41 cellular contexts compared by ENCODE assay signal in genomic region chrX:50962156-50962555, GRCh38. TPM values are rescaled to one million over a fixed set of nuclear protein-coding genes. Genes with fewer than 3 reads are reported as not detected.
"Had no signal": no experiment of that assay in that cellular context is flagged by ENCODE, and none has a peak within 500 bp of the region (broad histone marks: within the 10 kb centered on the region; RNA-seq: fewer than 3 reads in every experiment).

No MANE protein-coding gene starts in this region.

- H3K36me3 ChIP-seq: adrenal gland, brain microvascular endothelial cell, breast epithelium had no signal

- DNase-seq: activated CD4-positive, alpha-beta memory T cell treated with anti-CD3 and anti-CD28 coated beads for 36 hours; activated CD4-positive, alpha-beta T cell treated with anti-CD3 and anti-CD28 coated beads for 1 hour; activated CD4-positive, alpha-beta T cell treated with anti-CD3 and anti-CD28 coated beads for 36 hours; activated CD4-positive, alpha-beta T cell treated with anti-CD3 and anti-CD28 coated beads, Interleukin-2, amount 10 ng/mL, durations not matched to agents 24 days and 14 days; activated CD4-positive, alpha-beta T cell treated with anti-CD3 and anti-CD28 coated beads, Interleukin-2, amount 50 U/mL, for 1 hour; activated CD4-positive, alpha-beta T cell treated with anti-CD3 and anti-CD28 coated beads, Interleukin-2, amount 50 U/mL, for 4 hours; activated CD4-positive, CD25-positive, alpha-beta regulatory T cell; activated CD8-positive, alpha-beta memory T cell treated with anti-CD3 and anti-CD28 coated beads, Interleukin-2, amount 50 U/mL, for 4 hours; activated CD8-positive, alpha-beta T cell treated with anti-CD3 and anti-CD28 coated beads for 36 hours; activated effector memory CD4-positive, alpha-beta T cell treated with anti-CD3 and anti-CD28 coated beads, Interleukin-2, amount 50 U/mL, for 16 hours; activated gamma-delta T cell treated with Interleukin-2 at 50 U/mL for 16 hours; activated naive CD4-positive, alpha-beta T cell; activated naive CD4-positive, alpha-beta T cell treated with anti-CD3 and anti-CD28 coated beads for 36 hours; activated naive CD4-positive, alpha-beta T cell treated with anti-CD3 and anti-CD28 coated beads, Interleukin-2, amount 50 U/mL, for 16 hours; activated naive CD8-positive, alpha-beta T cell treated with anti-CD3 and anti-CD28 coated beads, Interleukin-2, amount 10 ng/mL, durations not matched to agents 7 days and 5 days; activated T-cell treated with anti-CD3 and anti-CD28 coated beads for 4 hours; activated T-cell treated with anti-CD3 and anti-CD28 coated beads, Interleukin-2, amount 50 U/mL, for 1 hour; activated T-cell treated with anti-CD3 and anti-CD28 coated beads, Interleukin-2, amount 50 U/mL, for 4 hours; activated T-cell treated with anti-CD3 and anti-CD28 coated beads, Interleukin-2, amount 50 U/mL, for 72 hours; adrenal gland; amniotic stem cell; aorta; body of pancreas; brain microvascular endothelial cell; central memory CD4-positive, alpha-beta T cell; T-helper 1 cell; T-helper 2 cell; T-helper 9 cell had no signal

- H3K27ac Mint-ChIP-seq: activated CD4-positive, alpha-beta memory T cell treated with anti-CD3 and anti-CD28 coated beads for 36 hours; activated CD4-positive, alpha-beta T cell treated with anti-CD3 and anti-CD28 coated beads for 36 hours; activated CD4-positive, alpha-beta T cell treated with anti-CD3 and anti-CD28 coated beads, Interleukin-2, amount 10 ng/mL, durations not matched to agents 24 days and 14 days; activated CD8-positive, alpha-beta T cell treated with anti-CD3 and anti-CD28 coated beads for 36 hours; activated naive CD4-positive, alpha-beta T cell treated with anti-CD3 and anti-CD28 coated beads for 36 hours; activated naive CD8-positive, alpha-beta T cell; activated naive CD8-positive, alpha-beta T cell treated with anti-CD3 and anti-CD28 coated beads, Interleukin-2, amount 10 ng/mL, durations not matched to agents 7 days and 5 days; activated T-cell treated with anti-CD3 and anti-CD28 coated beads, Interleukin-2, amount 50 U/mL, for 72 hours; activated T-helper 1 cell treated with anti-CD3 and anti-CD28 coated beads, Interleukin-12 subunit alpha, Interleukin-12 subunit beta, Interleukin-2, Interleukin-4 antibody, amounts not matched to agents 30 ng/mL and 10 ng/mL and 1 ng/mL, durations not matched to agents 14 hours and 24 hours and 36 hours; activated T-helper 17 cell treated with anti-CD3 and anti-CD28 coated beads, Interleukin-2, amount 50 U/mL, for 72 hours; T-helper 1 cell treated with Interleukin-12 subunit alpha and Interleukin-12 subunit beta and Interleukin-4 antibody, amounts not matched to agents 30 μg/mL and 1 μg/mL, for 36 hours; T-helper 2 cell treated with Interferon-gamma antibody and Interleukin-4, amounts not matched to agents 5 μg/mL and 100 μg/mL, for 36 hours had no signal

- H3K4me1 ChIP-seq: adrenal gland, body of pancreas, breast epithelium had no signal

- H3K27me3 Mint-ChIP-seq: activated CD4-positive, alpha-beta memory T cell treated with anti-CD3 and anti-CD28 coated beads for 36 hours; activated CD4-positive, alpha-beta T cell treated with anti-CD3 and anti-CD28 coated beads for 36 hours; activated CD4-positive, alpha-beta T cell treated with anti-CD3 and anti-CD28 coated beads, Interleukin-2, amount 10 ng/mL, durations not matched to agents 24 days and 14 days; activated naive CD8-positive, alpha-beta T cell; activated naive CD8-positive, alpha-beta T cell treated with anti-CD3 and anti-CD28 coated beads, Interleukin-2, amount 10 ng/mL, durations not matched to agents 7 days and 5 days; activated T-helper 17 cell treated with anti-CD3 and anti-CD28 coated beads, Interleukin-2, amount 50 U/mL, for 72 hours had no signal

- H3K36me3 Mint-ChIP-seq: activated CD4-positive, alpha-beta memory T cell treated with anti-CD3 and anti-CD28 coated beads for 36 hours; activated naive CD8-positive, alpha-beta T cell; activated naive CD8-positive, alpha-beta T cell treated with anti-CD3 and anti-CD28 coated beads, Interleukin-2, amount 10 ng/mL, durations not matched to agents 7 days and 5 days had no signal

- H3K4me1 Mint-ChIP-seq: activated CD4-positive, alpha-beta T cell treated with anti-CD3 and anti-CD28 coated beads for 36 hours; activated CD4-positive, alpha-beta T cell treated with anti-CD3 and anti-CD28 coated beads, Interleukin-2, amount 10 ng/mL, durations not matched to agents 24 days and 14 days; activated naive CD8-positive, alpha-beta T cell treated with anti-CD3 and anti-CD28 coated beads, Interleukin-2, amount 10 ng/mL, durations not matched to agents 7 days and 5 days; activated T-helper 17 cell treated with anti-CD3 and anti-CD28 coated beads, Interleukin-2, amount 50 U/mL, for 72 hours had no signal

- H3K4me3 ChIP-seq: adrenal gland, body of pancreas, breast epithelium had no signal

- H3K27me3 ChIP-seq: body of pancreas, brain microvascular endothelial cell had no signal

- H3K9me3 ChIP-seq: adrenal gland, body of pancreas, breast epithelium had no signal

- H3K9me3 Mint-ChIP-seq: activated CD4-positive, alpha-beta memory T cell treated with anti-CD3 and anti-CD28 coated beads for 36 hours; activated CD4-positive, alpha-beta T cell treated with anti-CD3 and anti-CD28 coated beads, Interleukin-2, amount 10 ng/mL, durations not matched to agents 24 days and 14 days; activated CD8-positive, alpha-beta T cell treated with anti-CD3 and anti-CD28 coated beads for 36 hours; activated naive CD4-positive, alpha-beta T cell treated with anti-CD3 and anti-CD28 coated beads for 36 hours; activated naive CD8-positive, alpha-beta T cell treated with anti-CD3 and anti-CD28 coated beads, Interleukin-2, amount 10 ng/mL, durations not matched to agents 7 days and 5 days; activated T-cell treated with anti-CD3 and anti-CD28 coated beads, Interleukin-2, amount 50 U/mL, for 4 hours; activated T-cell treated with anti-CD3 and anti-CD28 coated beads, Interleukin-2, amount 50 U/mL, for 72 hours; activated T-helper 1 cell treated with anti-CD3 and anti-CD28 coated beads, Interleukin-12 subunit alpha, Interleukin-12 subunit beta, Interleukin-2, Interleukin-4 antibody, amounts not matched to agents 30 ng/mL and 10 ng/mL and 1 ng/mL, durations not matched to agents 14 hours and 24 hours and 36 hours; activated T-helper 17 cell treated with anti-CD3 and anti-CD28 coated beads, Interleukin-2, amount 50 U/mL, for 72 hours; T-helper 1 cell treated with Interleukin-12 subunit alpha and Interleukin-12 subunit beta and Interleukin-4 antibody, amounts not matched to agents 30 μg/mL and 1 μg/mL, for 36 hours; T-helper 2 cell treated with Interferon-gamma antibody and Interleukin-4, amounts not matched to agents 5 μg/mL and 100 μg/mL, for 36 hours had no signal

- ATAC-seq: activated CD4-positive, alpha-beta T cell treated with anti-CD3 and anti-CD28 coated beads for 36 hours; activated CD4-positive, CD25-positive, alpha-beta regulatory T cell treated with anti-CD3 and anti-CD28 coated beads, Interleukin-2, amount 50 U/mL, for 24 hours; activated CD8-positive, alpha-beta T cell treated with anti-CD3 and anti-CD28 coated beads for 36 hours; activated T-cell treated with anti-CD3 and anti-CD28 coated beads, Interleukin-2, amount 50 U/mL, for 4 hours; activated T-cell treated with anti-CD3 and anti-CD28 coated beads, Interleukin-2, amount 50 U/mL, for 72 hours; activated T-helper 17 cell treated with anti-CD3 and anti-CD28 coated beads, Interleukin-2, amount 50 U/mL, for 72 hours; body of pancreas had no signal

- FAIRE-seq: TTC549 had no signal

- H3K27ac ChIP-seq: adrenal gland, body of pancreas, brain microvascular endothelial cell, breast epithelium, VCaP had no signal

- H3K4me3 Mint-ChIP-seq: activated CD4-positive, alpha-beta memory T cell treated with anti-CD3 and anti-CD28 coated beads for 36 hours; activated CD4-positive, alpha-beta T cell treated with anti-CD3 and anti-CD28 coated beads for 36 hours; activated CD4-positive, alpha-beta T cell treated with anti-CD3 and anti-CD28 coated beads, Interleukin-2, amount 10 ng/mL, durations not matched to agents 24 days and 14 days; activated CD8-positive, alpha-beta T cell treated with anti-CD3 and anti-CD28 coated beads for 36 hours; activated naive CD4-positive, alpha-beta T cell treated with anti-CD3 and anti-CD28 coated beads for 36 hours; activated naive CD8-positive, alpha-beta T cell; activated naive CD8-positive, alpha-beta T cell treated with anti-CD3 and anti-CD28 coated beads, Interleukin-2, amount 10 ng/mL, durations not matched to agents 7 days and 5 days; activated T-cell treated with anti-CD3 and anti-CD28 coated beads, Interleukin-2, amount 50 U/mL, for 4 hours; activated T-cell treated with anti-CD3 and anti-CD28 coated beads, Interleukin-2, amount 50 U/mL, for 72 hours; activated T-helper 1 cell treated with anti-CD3 and anti-CD28 coated beads, Interleukin-12 subunit alpha, Interleukin-12 subunit beta, Interleukin-2, Interleukin-4 antibody, amounts not matched to agents 30 ng/mL and 10 ng/mL and 1 ng/mL, durations not matched to agents 14 hours and 24 hours and 36 hours; activated T-helper 17 cell treated with anti-CD3 and anti-CD28 coated beads, Interleukin-2, amount 50 U/mL, for 72 hours; T-helper 1 cell treated with Interleukin-12 subunit alpha and Interleukin-12 subunit beta and Interleukin-4 antibody, amounts not matched to agents 30 μg/mL and 1 μg/mL, for 36 hours; T-helper 2 cell treated with Interferon-gamma antibody and Interleukin-4, amounts not matched to agents 5 μg/mL and 100 μg/mL, for 36 hours had no signal

RNA-seq across cellular contexts. Expression of gene BMP15, which starts 51.6 kb away (rescaled TPM):
- total RNA-seq: activated CD4-positive, alpha-beta memory T cell treated with anti-CD3 and anti-CD28 coated beads for 36 hours; activated CD4-positive, alpha-beta T cell treated with anti-CD3 and anti-CD28 coated beads for 36 hours; activated CD4-positive, alpha-beta T cell treated with anti-CD3 and anti-CD28 coated beads, Interleukin-2, amount 10 ng/mL, durations not matched to agents 24 days and 14 days; activated CD8-positive, alpha-beta memory T cell treated with anti-CD3 and anti-CD28 coated beads for 36 hours; activated CD8-positive, alpha-beta T cell treated with anti-CD3 and anti-CD28 coated beads for 36 hours; activated naive CD4-positive, alpha-beta T cell treated with anti-CD3 and anti-CD28 coated beads for 36 hours; activated naive CD8-positive, alpha-beta T cell treated with anti-CD3 and anti-CD28 coated beads, Interleukin-2, amount 10 ng/mL, durations not matched to agents 7 days and 5 days; activated T-cell treated with anti-CD3 and anti-CD28 coated beads, Interleukin-2, amount 50 U/mL, for 4 hours; activated T-cell treated with anti-CD3 and anti-CD28 coated beads, Interleukin-2, amount 50 U/mL, for 72 hours; activated T-helper 1 cell treated with anti-CD3 and anti-CD28 coated beads, Interleukin-12 subunit alpha, Interleukin-12 subunit beta, Interleukin-2, Interleukin-4 antibody, amounts not matched to agents 30 ng/mL and 10 ng/mL and 1 ng/mL, durations not matched to agents 14 hours and 24 hours and 36 hours; activated T-helper 17 cell treated with anti-CD3 and anti-CD28 coated beads, Interleukin-2, amount 50 U/mL, for 72 hours; adrenal gland; aorta; astrocyte; body of pancreas; breast epithelium; cardiac septum; cerebellum had no signal
- polyA plus RNA-seq: adrenal gland, aorta had no signal
